Comparison of ENCODE assay signal across 8 cellular contexts in genomic region chr21:34890258-34890723, GRCh38.
A peak's percentile ranks its signal among the peaks of the same experiment; 100 is the strongest.
DNase-seq lines count a peak whose midpoint lies in the region; ATAC-seq and TF ChIP-seq lines count a peak whose summit lies in the region.

No MANE protein-coding gene starts in this region.

- H3K4me1 Mint-ChIP-seq in activated CD4-positive, alpha-beta T cell treated with anti-CD3 and anti-CD28 coated beads, Interleukin-2, amount 10 ng/mL, durations not matched to agents 24 days and 14 days: peaks cover 32% of the 10 kb centered on the region
- H3K4me1 Mint-ChIP-seq in activated CD8-positive, alpha-beta T cell treated with anti-CD3 and anti-CD28 coated beads for 36 hours (ENCODE audit: low read depth): peaks cover 48% of the 10 kb centered on the region
- H3K4me1 Mint-ChIP-seq in immature natural killer cell: peaks cover 42 to 62% of the 10 kb centered on the region in 2 donors

- peak overlapping the region; percentile 90 for H3K4me3 Mint-ChIP-seq in activated CD4-positive, alpha-beta T cell treated with anti-CD3 and anti-CD28 coated beads, Interleukin-2, amount 10 ng/mL, durations not matched to agents 24 days and 14 days
- H3K4me3 Mint-ChIP-seq in activated CD8-positive, alpha-beta T cell treated with anti-CD3 and anti-CD28 coated beads for 36 hours: peak overlapping the region; percentile 85
- peak overlapping the region; percentile 58 to 93 (median 75) for H3K4me3 Mint-ChIP-seq in immature natural killer cell

- no peaks in the 10 kb centered on the region for H3K9me3 Mint-ChIP-seq in activated CD4-positive, alpha-beta T cell treated with anti-CD3 and anti-CD28 coated beads, Interleukin-2, amount 10 ng/mL, durations not matched to agents 24 days and 14 days
- no peaks in the 10 kb centered on the region for H3K9me3 Mint-ChIP-seq in activated CD8-positive, alpha-beta T cell treated with anti-CD3 and anti-CD28 coated beads for 36 hours
- H3K9me3 Mint-ChIP-seq in immature natural killer cell: no peaks in the 10 kb centered on the region

- CTCF ChIA-PET in activated CD8-positive, alpha-beta T cell treated with anti-CD3 and anti-CD28 coated beads for 36 hours (lab: Charles Lee): interaction anchor here (0.8 to 7.4 kb wide), 29 partner anchors 8 to 949 kb away, joined by 3 to 89 read pairs (median 6); partner anchors contain the start of gene RUNX1

- no peaks in the 10 kb centered on the region for H3K36me3 ChIP-seq in suprapubic skin

- 14% methylated on average over 15 of the region's 39 CpGs for WGBS in suprapubic skin

- no peak for TF ChIP-seq POLR2A in suprapubic skin (IDR thresholded peaks at IDR 0.05)

- ATAC-seq in activated CD8-positive, alpha-beta T cell treated with anti-CD3 and anti-CD28 coated beads for 36 hours: no peak
- ATAC-seq in GM21529 (IDR thresholded peaks at IDR 0.05; ENCODE audit: unreplicated experiment): no peak

- DNase-seq in activated CD4-positive, alpha-beta T cell treated with anti-CD3 and anti-CD28 coated beads, Interleukin-2, amount 10 ng/mL, durations not matched to agents 24 days and 14 days: no peak
- DNase-seq in activated CD4-positive, alpha-beta T cell treated with anti-CD3 and anti-CD28 coated beads, Interleukin-2, amount 50 U/mL, for 4 hours: no peak
- DNase-seq in activated CD8-positive, alpha-beta T cell treated with anti-CD3 and anti-CD28 coated beads for 36 hours: no peak
- DNase-seq in immature natural killer cell (peak in 1 of 3 donors; percentile 33), suprapubic skin (ENCODE audit: low spot score in 2 of 2) (peak in 1 of 2 donors; percentile 82), NCI-H524 (lab: John Stamatoyannopoulos, UW) (no peak), hypothalamus (lab: John Stamatoyannopoulos, UW) (no peak)

- TF ChIP-seq EP300 in suprapubic skin (IDR thresholded peaks at IDR 0.05): no peak

- TF ChIP-seq CTCF in activated CD8-positive, alpha-beta T cell treated with anti-CD3 and anti-CD28 coated beads for 36 hours (IDR thresholded peaks at IDR 0.05): peak; percentile 54
- TF ChIP-seq CTCF in suprapubic skin (IDR thresholded peaks at IDR 0.05): no peak

- H3K27me3 Mint-ChIP-seq in activated CD4-positive, alpha-beta T cell treated with anti-CD3 and anti-CD28 coated beads, Interleukin-2, amount 10 ng/mL, durations not matched to agents 24 days and 14 days: peaks cover 7% of the 10 kb centered on the region
- H3K27me3 Mint-ChIP-seq in activated CD8-positive, alpha-beta T cell treated with anti-CD3 and anti-CD28 coated beads for 36 hours: peaks cover 1% of the 10 kb centered on the region
- peaks cover 17 to 25% (median 21%) of the 10 kb centered on the region in 3 donors for H3K27me3 Mint-ChIP-seq in immature natural killer cell (ENCODE audit: low read depth in 3 of 3)

- peak overlapping the region; percentile 84 for H3K4me3 ChIP-seq in suprapubic skin

- peak overlapping the region; percentile 58 for H3K27ac Mint-ChIP-seq in activated CD4-positive, alpha-beta T cell treated with anti-CD3 and anti-CD28 coated beads, Interleukin-2, amount 10 ng/mL, durations not matched to agents 24 days and 14 days
- peak overlapping the region; percentile 75 for H3K27ac Mint-ChIP-seq in activated CD8-positive, alpha-beta T cell treated with anti-CD3 and anti-CD28 coated beads for 36 hours
- H3K27ac Mint-ChIP-seq in immature natural killer cell: no peak overlapping the region

- H3K27ac ChIP-seq in suprapubic skin: peak overlapping the region; percentile 96

- peaks cover 22% of the 10 kb centered on the region for H3K27me3 ChIP-seq in suprapubic skin

- H3K4me1 ChIP-seq in suprapubic skin: peaks cover 48% of the 10 kb centered on the region

- intact Hi-C loops in activated CD4-positive, alpha-beta T cell treated with anti-CD3 and anti-CD28 coated beads, Interleukin-2, amount 10 ng/mL, durations not matched to agents 24 days and 14 days (cut with micrococcal nuclease): no loop called here
- intact Hi-C loops in activated CD8-positive, alpha-beta T cell treated with anti-CD3 and anti-CD28 coated beads for 36 hours (cut with micrococcal nuclease): loop anchor here (5.0 kb wide), 1 partner anchor 97 kb away; no protein-coding TSS in a partner anchor

- POLR2A ChIA-PET in activated CD8-positive, alpha-beta T cell treated with anti-CD3 and anti-CD28 coated beads for 36 hours (lab: Charles Lee): interaction anchor here (0.8 to 7.3 kb wide), 31 partner anchors 9 to 315 kb away, joined by 3 to 136 read pairs (median 5); no protein-coding TSS in a partner anchor

- H3K9me3 ChIP-seq in suprapubic skin: no peaks in the 10 kb centered on the region

- H3K36me3 Mint-ChIP-seq in activated CD4-positive, alpha-beta T cell treated with anti-CD3 and anti-CD28 coated beads, Interleukin-2, amount 10 ng/mL, durations not matched to agents 24 days and 14 days (ENCODE audit: low read depth): peaks cover 23% of the 10 kb centered on the region
- H3K36me3 Mint-ChIP-seq in activated CD8-positive, alpha-beta T cell treated with anti-CD3 and anti-CD28 coated beads for 36 hours (ENCODE audit: low read depth): peaks cover 5% of the 10 kb centered on the region
- H3K36me3 Mint-ChIP-seq in immature natural killer cell: peaks cover 0 to 3% (median 0%) of the 10 kb centered on the region in 3 donors

Comparison
In these comparisons a context has a peak if more than half of its experiments do, and no peak if none do; other contexts are left out.
1. H3K27ac Mint-ChIP-seq: peak in activated CD4-positive, alpha-beta T cell treated with anti-CD3 and anti-CD28 coated beads, Interleukin-2, amount 10 ng/mL, durations not matched to agents 24 days and 14 days (single experiment) and activated CD8-positive, alpha-beta T cell treated with anti-CD3 and anti-CD28 coated beads for 36 hours (single experiment); none in immature natural killer cell (0 of 6).
2. Peak in every context shown above with its lines, with median percentiles within 50 percentile points of each other: H3K4me3 Mint-ChIP-seq.